In genomic region chr3:138328341-138328740, GRCh38 we compare ENCODE assay signal across 8 cellular contexts. TPM values are rescaled to one million over a fixed set of nuclear protein-coding genes. Genes with fewer than 3 reads are reported as not detected.
DNase-seq lines count a peak whose midpoint lies in the region; ATAC-seq, FAIRE-seq and TF ChIP-seq lines count a peak whose summit lies in the region.

No MANE protein-coding gene starts in this region.

- 26% methylated on average over 2 of the region's 2 CpGs for WGBS in HepG2 (ENCODE audit: low lambda C conversion rate)
- 33% methylated on average over 2 of the region's 2 CpGs for WGBS in right lobe of liver (ENCODE audit: insufficient coverage, low coverage, low lambda C conversion rate, missing lambda C conversion rate)
- 29 to 50% (median 44%) methylated on average over 2 of the region's 2 CpGs for WGBS in stomach, 5 donors

- no TSS peak for BruUV-seq in HepG2 (replicated peaks; lab: Mats Ljungman, UMichigan)
- BruUV-seq in PC-9 (replicated peaks; lab: Mats Ljungman, UMichigan) = no TSS peak

- ATAC-seq in HepG2 (no peak), right lobe of liver (no peak), HG02885 (IDR thresholded peaks at IDR 0.05; ENCODE audit: poor library complexity, unreplicated experiment) (no peak)

- H3K79me2 ChIP-seq in HepG2 (ENCODE audit: insufficient read depth, low read length) = no peaks in the 10 kb centered on the region
- no peaks in the 10 kb centered on the region for H3K79me2 ChIP-seq in PC-9 (ENCODE audit: low read depth)

- H3K27me3 ChIP-seq in HepG2 (ENCODE audit: control insufficient read depth in 1 of 2, insufficient read depth in 2 of 2, low read length in 2 of 2) (0 out of 5 replicates have a peak, but pooled peaks cover 0 to 3% of the 10 kb centered on the region in 2 experiments), right lobe of liver (no peaks in the 10 kb centered on the region), PC-9 (ENCODE audit: insufficient read depth, low read depth) (no peaks in the 10 kb centered on the region), stomach (no peaks in the 10 kb centered on the region)

- TF ChIP-seq RAD21 in HepG2 (CRISPR knock-in tag; IDR thresholded peaks at IDR 0.05) = no peak

- H3K4me3 ChIP-seq in HepG2 (replicated peaks in 1 of 3; ENCODE audit: insufficient read depth in 1 of 3, low read depth in 2 of 3, low read length in 3 of 3) (no peak overlapping the region), right lobe of liver (no peak overlapping the region), PC-9 (0 out of 2 replicates have a peak overlapping the region, but pooled peaks have one; percentile 78), stomach (no peak overlapping the region)

- no peaks in the 10 kb centered on the region for H3K9me2 ChIP-seq in PC-9 (ENCODE audit: insufficient read depth)

- no peak; the same call in 1 of the 2 replicates for TF ChIP-seq CTCF in HepG2 (CRISPR knock-in tag; IDR thresholded peaks at IDR 0.05)
- peak in 1 of 4 donors; percentile 5 for TF ChIP-seq CTCF in right lobe of liver (IDR thresholded peaks at IDR 0.05)
- TF ChIP-seq CTCF in PC-9 (conservative IDR thresholded peaks at IDR 0.05) = no peak
- no peak for TF ChIP-seq CTCF in stomach (IDR thresholded peaks at IDR 0.05)

- in situ Hi-C loops in HepG2 (cut with HindIII; ENCODE audit: extremely low pct_ligation_motif_present, low pct_unique_long_range_greater_than_20kb) = loop anchor here (10.0 kb wide), 1 partner anchor 144 kb away; the partner anchor contains the start of gene ARMC8

- H4K20me1 ChIP-seq in HepG2 (ENCODE audit: insufficient read depth, low read length) (no peaks in the 10 kb centered on the region), PC-9 (ENCODE audit: insufficient read depth) (no peaks in the 10 kb centered on the region)

- no peak for TF ChIP-seq POLR2A in HepG2 (IDR thresholded peaks at IDR 0.05; ENCODE audit: insufficient read depth in 1 of 2, low read depth in 2 of 2, low read length in 2 of 2)
- no peak for TF ChIP-seq POLR2A in right lobe of liver (IDR thresholded peaks at IDR 0.05)
- no peak for TF ChIP-seq POLR2A in erythroblast (IDR thresholded peaks at IDR 0.05; ENCODE audit: low read length)
- TF ChIP-seq POLR2A in stomach (IDR thresholded peaks at IDR 0.05) = no peak

- H3K9me3 ChIP-seq in HepG2 (ENCODE audit: low read length) (no peaks in the 10 kb centered on the region), right lobe of liver (no peaks in the 10 kb centered on the region), PC-9 (ENCODE audit: insufficient read depth, low read depth) (no peaks in the 10 kb centered on the region), stomach (no peaks in the 10 kb centered on the region)

- CTCF ChIA-PET in HepG2 (lab: Yijun Ruan, JAX; ENCODE audit: low intra/inter-chr PET ratio, low total read pairs) = no interaction called here
- CTCF ChIA-PET in PC-9 (lab: Charles Lee) = interaction anchor here (0.8 kb wide), 1 partner anchor 423 kb away, joined by 5 read pairs; no protein-coding TSS in a partner anchor

- FAIRE-seq in HepG2 (lab: Jason Lieb, UNC) = no peak

- peaks cover 10% of the 10 kb centered on the region; the same call in 1 of the 2 replicates for H3F3A ChIP-seq in PC-9 (ENCODE audit: insufficient read depth, low read depth)

- H3K27ac ChIP-seq in HepG2 (ENCODE audit: extremely low read length, insufficient read depth, low read length) (no peak overlapping the region), right lobe of liver (no peak overlapping the region), PC-9 (no peak overlapping the region), stomach (no peak overlapping the region)

- H2AFZ ChIP-seq in HepG2 (ENCODE audit: low read length) (no peak overlapping the region), PC-9 (no peak overlapping the region)

- H3K4me1 ChIP-seq in HepG2 (ENCODE audit: insufficient read depth, low read length) (peaks cover 14% of the 10 kb centered on the region), right lobe of liver (peaks cover 0 to 3% (median 0%) of the 10 kb centered on the region in 4 donors), PC-9 (replicated peaks; ENCODE audit: insufficient read depth) (peaks cover 7% of the 10 kb centered on the region), stomach (peaks cover 5 to 18% (median 17%) of the 10 kb centered on the region in 4 donors)

- DNase-seq in HepG2 (ENCODE audit: low spot score) (no peak), right lobe of liver (no peak), PC-9 (no peak), erythroblast (lab: John Stamatoyannopoulos, UW) (peak; percentile 23 to 35), putamen (ENCODE audit: low spot score) (no peak), COR-L47 (lab: John Stamatoyannopoulos, UW) (no peak), stomach (no peak)

- TF ChIP-seq EP300 in HepG2 (IDR thresholded peaks at IDR 0.05; ENCODE audit: low read depth in 2 of 2, low read length in 2 of 2) (no peak), HepG2 (CRISPR knock-in tag; IDR thresholded peaks at IDR 0.05; ENCODE audit: borderline replicate concordance) (no peak), stomach (IDR thresholded peaks at IDR 0.05) (no peak)

- H3K4me2 ChIP-seq in HepG2 (ENCODE audit: low read depth, low read length) (no peak overlapping the region), PC-9 (peak overlapping the region; percentile 97)

- POLR2A ChIA-PET in HepG2 (lab: Yijun Ruan, JAX) = interaction anchor here (0.9 kb wide), 1 partner anchor 19 kb away, joined by 3 read pairs; no protein-coding TSS in a partner anchor
- POLR2A ChIA-PET in PC-9 (lab: Charles Lee; ENCODE audit: unreplicated experiment) = no interaction called here

- H3K36me3 ChIP-seq in HepG2 (replicated peaks in 1 of 2; ENCODE audit: control insufficient read depth in 1 of 2, insufficient read depth in 2 of 2, low read length in 2 of 2) (no peaks in the 10 kb centered on the region), right lobe of liver (no peaks in the 10 kb centered on the region), PC-9 (ENCODE audit: low read depth) (no peaks in the 10 kb centered on the region), stomach (no peaks in the 10 kb centered on the region)

- intact Hi-C loops in HepG2 (cut with micrococcal nuclease; ENCODE audit: unreplicated experiment) (loop anchor here (5.0 kb wide), 1 partner anchor 61 kb away; no protein-coding TSS in a partner anchor), right lobe of liver (cut with DNase I) (no loop called here), PC-9 (cut with micrococcal nuclease; ENCODE audit: unreplicated experiment) (loop anchor here (2.0 to 5.0 kb wide), 3 partner anchors 89 to 261 kb away; no protein-coding TSS in a partner anchor), stomach (cut with DNase I; ENCODE audit: low total_unique reads) (no loop called here)

- H3K9ac ChIP-seq in HepG2 (ENCODE audit: insufficient read depth, low read depth, low read length) = no peak overlapping the region

RNA-seq across cellular contexts. Expression of gene NME9, which starts 1.3 kb away (rescaled TPM):
- total RNA-seq in HepG2 (2016; rRNA removed; fragmentation: Illumina TruSeq; extraction: Trizol) = not detected in 2 replicates
- total RNA-seq in HepG2 (2016; cell fraction: cytosol; rRNA removed; fragmentation: Illumina TruSeq; extraction: Trizol; ENCODE audit: low read depth) = not detected in 2 replicates
- total RNA-seq in HepG2 (2016; cell fraction: insoluble cytoplasmic fraction; rRNA removed; fragmentation: Illumina TruSeq; extraction: Trizol) = not detected in 2 replicates
- total RNA-seq in HepG2 (2016; cell fraction: membrane; rRNA removed; fragmentation: Illumina TruSeq; extraction: Trizol) = 0.28 TPM in 1 of 2 replicates, not detected in the other
- total RNA-seq in HepG2 (2016; cell fraction: nucleus; rRNA removed; fragmentation: Illumina TruSeq; extraction: Trizol) = not detected in 2 replicates
- not detected in 2 replicates for polyA plus RNA-seq in HepG2 (2011; rRNA removed)
- not detected in 2 replicates for polyA plus RNA-seq in HepG2 (2011; cell fraction: cytosol; rRNA removed)
- not detected in 2 replicates for polyA plus RNA-seq in HepG2 (2011; cell fraction: nucleus; rRNA removed)
- polyA plus RNA-seq in HepG2 (2012) = 0.37 and 0.50 TPM in 2 replicates
- not detected in 2 replicates for polyA plus RNA-seq in HepG2 (2016; cell fraction: cytosol; fragmentation: Illumina TruSeq; extraction: Trizol; ENCODE audit: low read depth)
- not detected in 2 replicates for polyA plus RNA-seq in HepG2 (2016; cell fraction: insoluble cytoplasmic fraction; fragmentation: Illumina TruSeq; extraction: Trizol; ENCODE audit: low read depth)
- polyA plus RNA-seq in HepG2 (2016; cell fraction: membrane; fragmentation: Illumina TruSeq; extraction: Trizol; ENCODE audit: low read depth) = not detected in 2 replicates
- not detected in 2 replicates for polyA plus RNA-seq in HepG2 (2016; cell fraction: nucleus; fragmentation: Illumina TruSeq; extraction: Trizol; ENCODE audit: insufficient read depth, low read depth)
- not detected in 2 replicates for polyA minus RNA-seq in HepG2 (2011; rRNA and poly(A)+ RNA removed; ENCODE audit: low replicate concordance)
- not detected in 2 replicates for polyA minus RNA-seq in HepG2 (2011; cell fraction: cytosol; rRNA and poly(A)+ RNA removed)
- polyA minus RNA-seq in HepG2 (2011; cell fraction: nucleus; rRNA and poly(A)+ RNA removed) = 0.26 and 0.37 TPM in 2 replicates
- not detected for total RNA-seq in right lobe of liver
- total RNA-seq in PC-9 (2021) = 1.3 TPM in 1 of 2 replicates, not detected in the other
- under 1 TPM in 1 of 5 donors, not detected in 4; 0.55 TPM for total RNA-seq in stomach
- polyA plus RNA-seq in stomach = under 1 TPM in 1 of 3 donors, not detected in 2; 0.13 TPM

RNA-seq across cellular contexts. Expression of gene MRAS, which starts 20.0 kb away (rescaled TPM):
- total RNA-seq in HepG2 (2016; rRNA removed; fragmentation: Illumina TruSeq; extraction: Trizol) = 36.2 TPM in 2 replicates
- 30.3 and 31.5 TPM in 2 replicates for total RNA-seq in HepG2 (2016; cell fraction: cytosol; rRNA removed; fragmentation: Illumina TruSeq; extraction: Trizol; ENCODE audit: low read depth)
- total RNA-seq in HepG2 (2016; cell fraction: insoluble cytoplasmic fraction; rRNA removed; fragmentation: Illumina TruSeq; extraction: Trizol) = 27.7 and 30.0 TPM in 2 replicates
- 59.3 and 62.6 TPM in 2 replicates for total RNA-seq in HepG2 (2016; cell fraction: membrane; rRNA removed; fragmentation: Illumina TruSeq; extraction: Trizol)
- 24.4 and 32.5 TPM in 2 replicates for total RNA-seq in HepG2 (2016; cell fraction: nucleus; rRNA removed; fragmentation: Illumina TruSeq; extraction: Trizol)
- 8.8 and 8.9 TPM in 2 replicates for polyA plus RNA-seq in HepG2 (2011; rRNA removed)
- 7.2 and 8.0 TPM in 2 replicates for polyA plus RNA-seq in HepG2 (2011; cell fraction: cytosol; rRNA removed)
- 8.6 and 8.8 TPM in 2 replicates for polyA plus RNA-seq in HepG2 (2011; cell fraction: nucleus; rRNA removed)
- polyA plus RNA-seq in HepG2 (2012) = 4.2 and 4.6 TPM in 2 replicates
- polyA plus RNA-seq in HepG2 (2016; cell fraction: cytosol; fragmentation: Illumina TruSeq; extraction: Trizol; ENCODE audit: low read depth) = 31.3 and 40.9 TPM in 2 replicates
- polyA plus RNA-seq in HepG2 (2016; cell fraction: insoluble cytoplasmic fraction; fragmentation: Illumina TruSeq; extraction: Trizol; ENCODE audit: low read depth) = 26.0 and 29.0 TPM in 2 replicates
- 49.8 and 50.3 TPM in 2 replicates for polyA plus RNA-seq in HepG2 (2016; cell fraction: membrane; fragmentation: Illumina TruSeq; extraction: Trizol; ENCODE audit: low read depth)
- polyA plus RNA-seq in HepG2 (2016; cell fraction: nucleus; fragmentation: Illumina TruSeq; extraction: Trizol; ENCODE audit: insufficient read depth, low read depth) = 34.3 and 34.5 TPM in 2 replicates
- polyA minus RNA-seq in HepG2 (2011; rRNA and poly(A)+ RNA removed; ENCODE audit: low replicate concordance) = 5.8 and 6.5 TPM in 2 replicates
- 5.4 and 5.8 TPM in 2 replicates for polyA minus RNA-seq in HepG2 (2011; cell fraction: cytosol; rRNA and poly(A)+ RNA removed)
- polyA minus RNA-seq in HepG2 (2011; cell fraction: nucleus; rRNA and poly(A)+ RNA removed) = 5.0 and 8.8 TPM in 2 replicates
- 1 to 10 TPM; 2.5 to 7.9 (median 6.9) TPM for total RNA-seq in right lobe of liver
- 2.4 TPM in 2 replicates for total RNA-seq in PC-9 (2021)
- total RNA-seq in stomach = 10 to 100 TPM in 4 of 5 donors, 1 to 10 TPM in 1; 5.5 to 28.0 (median 11.0) TPM
- polyA plus RNA-seq in stomach = 10 to 100 TPM in 1 of 3 donors, 1 to 10 TPM in 2; 4.4 to 10.3 (median 7.6) TPM

Comparison
In these comparisons a context has a peak if more than half of its experiments do, and no peak if none do; other contexts are left out.
1. intact Hi-C loops: an anchor here in HepG2 (5.0 kb wide) and PC-9 (2.0 to 5.0 kb wide); none called in right lobe of liver and stomach.
2. DNase-seq: peak in erythroblast (2 of 2); none in HepG2 (single experiment), right lobe of liver (0 of 3), PC-9 (0 of 2), putamen (single experiment), COR-L47 (single experiment) and stomach (single experiment).